Comparison of ENCODE assay signal across 2 cellular contexts in genomic region chr3:150038830-150039229, GRCh38.
A peak's percentile ranks its signal among the peaks of the same experiment; 100 is the strongest.
TF ChIP-seq lines count a peak whose summit lies in the region.

No MANE protein-coding gene starts in this region.

TF ChIP-seq in HepG2, 621 proteins besides CTCF, POLR2A, EP300 and RAD21 (continues in another document):
- TF ChIP-seq ZNF354B (CRISPR knock-in tag; IDR thresholded peaks at IDR 0.05) (no peak), MBD4 (IDR thresholded peaks at IDR 0.05; ENCODE audit: borderline replicate concordance, low read length) (no peak), AKNA (CRISPR knock-in tag; IDR thresholded peaks at IDR 0.05; ENCODE audit: borderline replicate concordance) (no peak), ZNF550 (CRISPR knock-in tag; IDR thresholded peaks at IDR 0.05; ENCODE audit: borderline replicate concordance) (no peak), ZFP62 (CRISPR knock-in tag; IDR thresholded peaks at IDR 0.05) (no peak), STAT5B (CRISPR knock-in tag; IDR thresholded peaks at IDR 0.05) (no peak), SMAD9 (CRISPR knock-in tag; IDR thresholded peaks at IDR 0.05) (no peak), KDM2A (CRISPR knock-in tag; IDR thresholded peaks at IDR 0.05; ENCODE audit: borderline replicate concordance, low read depth) (no peak), ZZZ3 (CRISPR knock-in tag; IDR thresholded peaks at IDR 0.05; ENCODE audit: borderline replicate concordance) (no peak), IRF2 (CRISPR knock-in tag; IDR thresholded peaks at IDR 0.05) (peak; percentile 55; the same call in 1 of the 2 replicates), U2AF1 (optimal IDR thresholded peaks at IDR 0.05; ENCODE audit: low read depth, low read length) (no peak), U2AF2 (IDR thresholded peaks at IDR 0.05; ENCODE audit: low read depth, low read length) (no peak), ZNF430 (CRISPR knock-in tag; IDR thresholded peaks at IDR 0.05) (no peak), ZFP36L1 (CRISPR knock-in tag; IDR thresholded peaks at IDR 0.05) (no peak), ZNF563 (CRISPR knock-in tag; IDR thresholded peaks at IDR 0.05) (no peak), SRF (IDR thresholded peaks at IDR 0.05; ENCODE audit: low read depth, low read length) (no peak), ZGPAT (CRISPR knock-in tag; IDR thresholded peaks at IDR 0.05) (0 out of 2 replicates have a peak, but pooled peaks have one; percentile 20), MXD1 (CRISPR knock-in tag; IDR thresholded peaks at IDR 0.05) (no peak), ZNF225 (CRISPR knock-in tag; IDR thresholded peaks at IDR 0.05) (no peak), ZMAT5 (CRISPR knock-in tag; IDR thresholded peaks at IDR 0.05; ENCODE audit: borderline replicate concordance, low read depth) (no peak), TEAD3 (CRISPR knock-in tag; optimal IDR thresholded peaks at IDR 0.05; ENCODE audit: borderline replicate concordance) (peak; percentile 31), HMG20B (CRISPR knock-in tag; conservative IDR thresholded peaks at IDR 0.05) (no peak), MAFG (CRISPR knock-in tag; IDR thresholded peaks at IDR 0.05) (no peak), SRSF9 (IDR thresholded peaks at IDR 0.05; ENCODE audit: borderline replicate concordance, insufficient read depth, low read depth, low read length, poor library complexity, severe bottlenecking) (no peak), RFX5 (IDR thresholded peaks at IDR 0.05; ENCODE audit: low read depth, low read length) (peak; percentile 75), ZSCAN22 (CRISPR knock-in tag; IDR thresholded peaks at IDR 0.05) (no peak), EEA1 (CRISPR knock-in tag; IDR thresholded peaks at IDR 0.05; ENCODE audit: borderline replicate concordance) (no peak), HNF4A (CRISPR knock-in tag; IDR thresholded peaks at IDR 0.05) (peak; percentile 56), GTF2F1 (IDR thresholded peaks at IDR 0.05; ENCODE audit: low read length) (no peak)

TF ChIP-seq in K562, 482 proteins besides CTCF, POLR2A, EP300 and RAD21:
- TF ChIP-seq NRF1 (conservative IDR thresholded peaks at IDR 0.05 in 1 of 2, IDR thresholded peaks at IDR 0.05 in 1 of 2) (peak; percentile 26 to 41; a peak in 3 of 4 replicates), ZNF24 (IDR thresholded peaks at IDR 0.05) (peak; percentile 66; the same call in 1 of the 2 replicates), DLX4 (CRISPR knock-in tag; IDR thresholded peaks at IDR 0.05) (no peak), L3MBTL2 (IDR thresholded peaks at IDR 0.05) (peak; percentile 61), PKNOX1 (IDR thresholded peaks at IDR 0.05) (0 out of 2 replicates have a peak, but pooled peaks have one; percentile 21), ATF1 (CRISPR knock-in tag; IDR thresholded peaks at IDR 0.05) (no peak), ATF1 (tag; IDR thresholded peaks at IDR 0.05) (peak; percentile 10; the same call in 1 of the 2 replicates), NR2C2 (CRISPR knock-in tag; IDR thresholded peaks at IDR 0.05) (no peak), NR2C2 (tag; IDR thresholded peaks at IDR 0.05) (peak; percentile 48), NBN (IDR thresholded peaks at IDR 0.05; ENCODE audit: low read depth) (no peak), EHMT2 (IDR thresholded peaks at IDR 0.05) (no peak)
TF ChIP-seq in K562: peak in this region for 6.
